1 cellular context compared by ENCODE assay signal in the genomic region with DNA sequence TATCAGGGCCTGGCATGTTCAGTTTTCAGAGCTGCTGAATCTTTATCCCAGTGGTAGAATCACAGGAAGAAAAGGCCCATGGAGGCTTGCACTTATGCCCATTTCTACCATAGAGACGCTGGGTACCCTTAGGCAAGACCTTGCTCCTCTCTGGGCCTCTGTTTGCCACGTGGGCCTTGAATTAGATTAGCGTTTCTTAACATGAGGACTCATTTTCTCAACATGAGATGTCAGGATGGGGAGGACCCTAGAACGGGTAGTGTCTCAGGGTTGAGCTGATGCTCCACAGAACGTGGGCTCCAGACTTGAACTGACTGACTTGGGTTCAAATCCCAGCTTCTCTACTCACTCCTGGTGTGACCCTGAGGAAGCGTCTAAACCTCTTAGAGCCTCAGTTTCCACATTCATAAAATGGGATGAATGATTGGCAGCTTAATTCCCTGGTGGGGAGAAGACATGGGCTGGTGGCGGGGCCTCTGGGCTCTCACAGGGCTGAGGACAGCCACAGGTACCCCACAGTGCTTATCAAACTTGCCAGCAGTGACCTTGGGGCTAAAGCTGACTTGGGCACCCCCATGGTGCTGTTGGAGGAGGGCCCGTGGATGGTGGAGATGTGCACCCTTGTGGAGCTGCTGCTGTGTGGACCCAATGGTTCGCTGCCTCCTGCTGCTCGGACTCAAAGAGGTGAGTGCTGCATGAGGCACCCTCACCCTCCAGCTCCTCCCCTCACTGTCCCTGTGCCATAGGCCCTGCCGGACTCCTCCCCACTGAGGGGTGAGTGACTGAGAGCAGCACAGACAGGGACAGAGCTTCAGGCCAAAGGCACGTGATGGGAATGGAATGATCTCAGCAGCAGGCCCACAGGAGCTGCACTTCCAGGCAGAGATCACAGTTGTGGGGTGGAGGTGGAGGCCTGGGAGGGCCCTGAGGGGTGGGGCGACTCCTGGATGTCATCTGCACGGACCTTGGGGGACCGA.
TF ChIP-seq lines count a peak whose summit lies in the region.

No MANE protein-coding gene starts in this region.

TF ChIP-seq in WTC11, 78 proteins besides CTCF, POLR2A, EP300 and RAD21 (continued from another document):
- TF ChIP-seq JAZF1 (CRISPR knock-in tag; IDR thresholded peaks at IDR 0.05) = no peak
